10 cellular contexts compared by ENCODE assay signal in the genomic region with DNA sequence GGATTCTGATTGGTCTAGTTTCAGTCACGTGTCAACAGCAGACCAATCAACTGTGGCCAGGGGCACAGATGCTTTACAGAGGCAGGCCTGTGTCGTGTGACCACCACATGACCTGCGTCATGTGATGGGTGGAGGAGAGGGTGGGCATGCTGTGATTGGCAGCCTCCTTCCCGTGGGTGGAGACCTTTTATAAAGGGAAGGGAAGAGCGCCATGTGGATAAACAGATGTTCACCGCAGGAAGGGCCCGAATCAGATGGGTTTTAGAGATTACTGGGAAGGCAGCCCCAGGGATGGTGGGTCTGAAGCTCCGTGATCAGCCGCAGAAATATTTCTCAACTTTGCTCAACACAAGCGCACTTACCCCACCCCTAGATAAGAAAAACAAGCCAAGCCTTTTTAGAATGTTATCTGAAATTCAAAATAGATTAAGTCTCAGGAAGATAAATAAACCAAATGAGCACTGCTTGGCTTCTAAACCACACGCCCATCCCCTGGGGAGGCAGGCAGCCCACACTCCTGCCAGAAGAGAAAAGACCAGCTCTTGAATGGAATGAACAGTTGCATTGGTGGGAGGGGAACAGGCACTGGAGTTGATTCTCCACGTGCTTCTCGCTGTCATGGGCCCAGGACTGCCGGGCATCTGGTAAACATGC. TPM values are rescaled to one million over a fixed set of nuclear protein-coding genes. Genes with fewer than 3 reads are reported as not detected.
DNase-seq lines count a peak whose midpoint lies in the region; ATAC-seq and TF ChIP-seq lines count a peak whose summit lies in the region.
"Had no signal": no experiment of that assay in that cellular context is flagged by ENCODE, and none has a peak within 500 bp of the region (broad histone marks: within the 10 kb centered on the region; RNA-seq: fewer than 3 reads in every experiment).

No MANE protein-coding gene starts in this region.

- no peaks in the 10 kb centered on the region for H3K27me3 ChIP-seq in Karpas-422 (ENCODE audit: low read length)

- H3K27ac Mint-ChIP-seq in stimulated activated naive B cell treated with anti-CD40 and anti-IgM and Interleukin-4, amounts not matched to agents 10 μg/mL and 1 μg/mL and 100 μg/mL, for 72 hours, result no peak overlapping the region
- H3K27ac Mint-ChIP-seq in activated naive CD4-positive, alpha-beta T cell treated with anti-CD3 and anti-CD28 coated beads for 36 hours, result no peak overlapping the region
- H3K27ac Mint-ChIP-seq: dendritic cell treated with granulocyte-macrophage colony-stimulating factor and Interleukin-4, amounts not matched to agents 40 ng/mL and 50 ng/mL, for 4 days; T-helper 1 cell treated with Interleukin-12 subunit alpha and Interleukin-12 subunit beta and Interleukin-4 antibody, amounts not matched to agents 30 μg/mL and 1 μg/mL, for 36 hours had no signal

- no peaks in the 10 kb centered on the region for H3K9me3 ChIP-seq in Karpas-422 (ENCODE audit: low read length)
- no peaks in the 10 kb centered on the region for H3K9me3 ChIP-seq in mesodermal cell (ENCODE audit: control insufficient read depth, low read length)

- H3K36me3 ChIP-seq in Karpas-422 (ENCODE audit: insufficient read depth, low read length) (no peaks in the 10 kb centered on the region), mesodermal cell (ENCODE audit: control insufficient read depth, insufficient read depth, low read length) (no peaks in the 10 kb centered on the region)

- H3K36me3 Mint-ChIP-seq in stimulated activated naive B cell treated with anti-CD40 and anti-IgM and Interleukin-4, amounts not matched to agents 10 μg/mL and 1 μg/mL and 100 μg/mL, for 72 hours, result peaks cover 0 to 5% of the 10 kb centered on the region in 2 donors
- H3K36me3 Mint-ChIP-seq in activated naive CD4-positive, alpha-beta T cell treated with anti-CD3 and anti-CD28 coated beads for 36 hours (ENCODE audit: low read depth), result no peaks in the 10 kb centered on the region

- H3K4me3 ChIP-seq in AG10803 (ENCODE audit: low read length) (no peak overlapping the region), Karpas-422 (ENCODE audit: low read length) (no peak overlapping the region), mesodermal cell (ENCODE audit: extremely low read depth, insufficient read depth, low read length, poor library complexity, severe bottlenecking) (no peak overlapping the region)

- no peak overlapping the region for H3K27ac ChIP-seq in Karpas-422 (ENCODE audit: low read length)
- peak overlapping the region; percentile 62 for H3K27ac ChIP-seq in caudate nucleus (ENCODE audit: low read depth, low read length)
- H3K27ac ChIP-seq in mesodermal cell (ENCODE audit: low read depth, low read length, severe bottlenecking), result peak overlapping the region; percentile 11

- peaks cover 37% of the 10 kb centered on the region for H3K4me1 ChIP-seq in Karpas-422 (ENCODE audit: low read length)
- H3K4me1 ChIP-seq in mesodermal cell (ENCODE audit: control insufficient read depth, insufficient read depth, low read length, poor library complexity, severe bottlenecking), result peaks cover 25% of the 10 kb centered on the region

- H3K9ac ChIP-seq in Karpas-422 (ENCODE audit: low read length), result no peak overlapping the region

- H3K27me3 Mint-ChIP-seq in stimulated activated naive B cell treated with anti-CD40 and anti-IgM and Interleukin-4, amounts not matched to agents 10 μg/mL and 1 μg/mL and 100 μg/mL, for 72 hours, result peaks cover 12 to 22% of the 10 kb centered on the region in 2 donors
- H3K27me3 Mint-ChIP-seq in activated naive CD4-positive, alpha-beta T cell treated with anti-CD3 and anti-CD28 coated beads for 36 hours (ENCODE audit: low read depth), result peaks cover 2% of the 10 kb centered on the region

- H3K9me2 ChIP-seq in Karpas-422 (replicated peaks; ENCODE audit: insufficient read depth, low read length), result no peaks in the 10 kb centered on the region

- no peaks in the 10 kb centered on the region for H3K79me2 ChIP-seq in Karpas-422 (ENCODE audit: low read length)

- TF ChIP-seq CTCF in AG10803 (conservative IDR thresholded peaks at IDR 0.05; ENCODE audit: low read length), result no peak

- no peaks in the 10 kb centered on the region for H4K20me1 ChIP-seq in Karpas-422 (ENCODE audit: insufficient read depth, low read depth, low read length)

- no peak overlapping the region for H3K4me2 ChIP-seq in Karpas-422 (ENCODE audit: low read depth, low read length, poor library complexity, severe bottlenecking)

- peaks cover 27 to 48% of the 10 kb centered on the region in 2 donors for H3K4me1 Mint-ChIP-seq in stimulated activated naive B cell treated with anti-CD40 and anti-IgM and Interleukin-4, amounts not matched to agents 10 μg/mL and 1 μg/mL and 100 μg/mL, for 72 hours
- H3K4me1 Mint-ChIP-seq in activated naive CD4-positive, alpha-beta T cell treated with anti-CD3 and anti-CD28 coated beads for 36 hours (ENCODE audit: low read depth), result peaks cover 14% of the 10 kb centered on the region

- CTCF ChIA-PET in activated naive CD4-positive, alpha-beta T cell treated with anti-CD3 and anti-CD28 coated beads for 36 hours (lab: Charles Lee), result no interaction called here

- intact Hi-C loops in activated naive CD4-positive, alpha-beta T cell treated with anti-CD3 and anti-CD28 coated beads for 36 hours (cut with micrococcal nuclease), result no loop called here

- 80 to 84% methylated on average over 8 to 9 of the region's 14 CpGs for WGBS in mesodermal cell (ENCODE audit: insufficient coverage in 2 of 2), 2 experiments

- ATAC-seq in stimulated activated naive B cell treated with anti-CD40 and anti-IgM and Interleukin-4, amounts not matched to agents 10 μg/mL and 1 μg/mL and 100 μg/mL, for 72 hours (replicated peaks), result no peak
- no peak for ATAC-seq in GM18867 (IDR thresholded peaks at IDR 0.05; ENCODE audit: unreplicated experiment)

- DNase-seq in AG10803 (ENCODE audit: low read depth) (peak; percentile 33), Karpas-422 (peak; percentile 70), caudate nucleus (lab: John Stamatoyannopoulos, UW) (no peak), NCI-H187 treated with DMSO at 0.1 percent for 48 hours (lab: John Stamatoyannopoulos, UW) (no peak)
- DNase-seq in stimulated activated naive B cell treated with anti-CD40 and anti-IgM and Interleukin-4, amounts not matched to agents 10 μg/mL and 1 μg/mL and 100 μg/mL, for 72 hours, result no peak
- no peak for DNase-seq in activated naive CD4-positive, alpha-beta T cell treated with anti-CD3 and anti-CD28 coated beads for 36 hours

- peaks cover 0 to 2% of the 10 kb centered on the region in 2 donors for H3K9me3 Mint-ChIP-seq in stimulated activated naive B cell treated with anti-CD40 and anti-IgM and Interleukin-4, amounts not matched to agents 10 μg/mL and 1 μg/mL and 100 μg/mL, for 72 hours
- no peaks in the 10 kb centered on the region for H3K9me3 Mint-ChIP-seq in activated naive CD4-positive, alpha-beta T cell treated with anti-CD3 and anti-CD28 coated beads for 36 hours
- H3K9me3 Mint-ChIP-seq: T-helper 1 cell treated with Interleukin-12 subunit alpha and Interleukin-12 subunit beta and Interleukin-4 antibody, amounts not matched to agents 30 μg/mL and 1 μg/mL, for 36 hours had no signal

- H3K4me3 Mint-ChIP-seq in stimulated activated naive B cell treated with anti-CD40 and anti-IgM and Interleukin-4, amounts not matched to agents 10 μg/mL and 1 μg/mL and 100 μg/mL, for 72 hours, result no peak overlapping the region
- H3K4me3 Mint-ChIP-seq in activated naive CD4-positive, alpha-beta T cell treated with anti-CD3 and anti-CD28 coated beads for 36 hours, result no peak overlapping the region
- H3K4me3 Mint-ChIP-seq: dendritic cell treated with granulocyte-macrophage colony-stimulating factor and Interleukin-4, amounts not matched to agents 40 ng/mL and 50 ng/mL, for 4 days; T-helper 1 cell treated with Interleukin-12 subunit alpha and Interleukin-12 subunit beta and Interleukin-4 antibody, amounts not matched to agents 30 μg/mL and 1 μg/mL, for 36 hours had no signal

- H2AFZ ChIP-seq in Karpas-422 (ENCODE audit: low read length), result no peak overlapping the region

RNA-seq across cellular contexts. Expression of gene ROPN1L, which starts 43.6 kb away (rescaled TPM):
- total RNA-seq in Karpas-422 (2014; rRNA removed; shearing (Covaris generic); ENCODE audit: low replicate concordance), result 1.2 TPM in 1 of 2 replicates, not detected in the other
- polyA plus RNA-seq in mesodermal cell (2013, experiment 1 of 2), result 0.92 TPM
- polyA plus RNA-seq in mesodermal cell (2013, experiment 2 of 2), result 0.66 TPM
- total RNA-seq in activated naive CD4-positive, alpha-beta T cell treated with anti-CD3 and anti-CD28 coated beads for 36 hours, result not detected

Comparison
In these comparisons a context has a peak if more than half of its experiments do, and no peak if none do; other contexts are left out.
1. DNase-seq: peak in AG10803 (single experiment) and Karpas-422 (single experiment); none in caudate nucleus (0 of 61), stimulated activated naive B cell treated with anti-CD40 and anti-IgM and Interleukin-4, amounts not matched to agents 10 μg/mL and 1 μg/mL and 100 μg/mL, for 72 hours (single experiment), NCI-H187 treated with DMSO at 0.1 percent for 48 hours (single experiment) and activated naive CD4-positive, alpha-beta T cell treated with anti-CD3 and anti-CD28 coated beads for 36 hours (single experiment).